ENCODE assay signal across 14 cellular contexts in the genomic region with DNA sequence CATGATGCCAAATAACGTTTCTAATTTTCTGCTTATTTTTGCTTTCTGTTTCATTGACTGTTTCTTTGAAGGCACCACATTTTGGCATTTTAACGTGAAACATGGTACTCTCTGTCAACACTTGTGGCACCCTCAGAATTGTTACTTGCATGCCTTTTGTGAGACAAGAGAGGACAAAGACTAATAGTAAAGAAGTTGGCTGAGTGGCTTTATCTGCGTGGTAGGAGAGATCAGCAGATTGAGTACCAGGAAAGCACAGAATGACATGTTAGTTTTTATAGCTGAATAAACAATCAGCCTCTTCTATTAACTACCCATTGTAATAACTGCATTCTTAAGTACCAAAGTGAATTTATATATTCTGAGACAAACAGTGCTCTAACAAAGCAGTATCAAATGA.
"Had no signal": no experiment of that assay in that cellular context is flagged by ENCODE, and none has a peak within 500 bp of the region (broad histone marks: within the 10 kb centered on the region; RNA-seq: fewer than 3 reads in every experiment).

No MANE protein-coding gene starts in this region.

- DNase-seq: activated B cell treated with CpG ODN at 0.5 μM for 24 hours; activated CD4-positive, alpha-beta T cell treated with anti-CD3 and anti-CD28 coated beads for 48 hours; activated CD8-positive, alpha-beta memory T cell treated with anti-CD3 and anti-CD28 coated beads, Interleukin-2, amount 50 U/mL, for 4 hours; activated CD8-positive, alpha-beta T cell treated with anti-CD3 and anti-CD28 coated beads, Interleukin-2, amount 10 ng/mL, durations not matched to agents 7 days and 5 days; activated gamma-delta T cell treated with Interleukin-2 at 50 U/mL for 16 hours; aorta; cortex of kidney; effector CD8-positive, alpha-beta T cell; foreskin melanocyte; head of caudate nucleus; kidney glomerular epithelial cell; thyroid gland had no signal

- ATAC-seq: activated CD8-positive, alpha-beta T cell treated with anti-CD3 and anti-CD28 coated beads, Interleukin-2, amount 10 ng/mL, durations not matched to agents 7 days and 5 days; sciatic nerve had no signal

- H3K9me3 ChIP-seq: thyroid gland had no signal

- H3K27me3 ChIP-seq: thyroid gland had no signal

- H3K4me3 Mint-ChIP-seq: activated B cell treated with CpG ODN at 0.5 μM for 24 hours; activated CD8-positive, alpha-beta T cell treated with anti-CD3 and anti-CD28 coated beads, Interleukin-2, amount 10 ng/mL, durations not matched to agents 7 days and 5 days; neural crest cell had no signal

- H3K4me3 ChIP-seq: thyroid gland had no signal

- H3K9me3 Mint-ChIP-seq: activated B cell treated with CpG ODN at 0.5 μM for 24 hours, neural crest cell had no signal

- H3K27me3 Mint-ChIP-seq: activated B cell treated with CpG ODN at 0.5 μM for 24 hours had no signal

- H3K36me3 ChIP-seq: thyroid gland had no signal

- H3K27ac Mint-ChIP-seq: activated B cell treated with CpG ODN at 0.5 μM for 24 hours; activated CD8-positive, alpha-beta T cell treated with anti-CD3 and anti-CD28 coated beads, Interleukin-2, amount 10 ng/mL, durations not matched to agents 7 days and 5 days had no signal

- H3K27ac ChIP-seq: thyroid gland had no signal
